Comparison of ENCODE assay signal across 1 cellular context in the genomic region with DNA sequence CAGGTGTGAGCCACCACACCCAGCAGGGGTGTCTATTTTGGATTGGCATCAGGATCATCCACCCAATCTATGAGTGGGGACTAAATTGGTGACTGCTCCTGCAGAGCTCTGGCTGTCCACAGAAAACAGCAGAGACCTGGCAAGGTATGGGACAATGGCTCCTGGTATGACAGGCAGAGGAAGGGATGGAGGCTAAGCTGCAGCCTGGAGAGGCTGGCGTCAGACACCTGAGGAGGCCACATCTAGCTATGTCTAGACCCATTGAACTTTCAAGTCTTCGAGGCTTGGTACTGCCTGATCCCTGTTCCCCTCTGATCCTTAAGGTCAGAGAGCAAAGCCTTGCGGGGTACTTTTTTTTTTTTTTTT.
TF ChIP-seq lines count a peak whose summit lies in the region.

No MANE protein-coding gene starts in this region.

TF ChIP-seq in endothelial cell of umbilical vein, 7 proteins besides CTCF, POLR2A, EP300 and RAD21:
- TF ChIP-seq POLR2AphosphoS5 (IDR thresholded peaks at IDR 0.05; ENCODE audit: insufficient read depth, low read depth, low read length) (no peak), FOS (IDR thresholded peaks at IDR 0.05; ENCODE audit: borderline replicate concordance, insufficient read depth, low read length) (no peak), MYC (IDR thresholded peaks at IDR 0.05; ENCODE audit: low read depth, low read length) (no peak), GATA2 (IDR thresholded peaks at IDR 0.05; ENCODE audit: insufficient read depth, insufficient read length, low read depth, low read length) (no peak), EZH2 (IDR thresholded peaks at IDR 0.05; ENCODE audit: borderline replicate concordance, low read depth, low read length, severe bottlenecking) (no peak)
- TF ChIP-seq, protein P1, sequence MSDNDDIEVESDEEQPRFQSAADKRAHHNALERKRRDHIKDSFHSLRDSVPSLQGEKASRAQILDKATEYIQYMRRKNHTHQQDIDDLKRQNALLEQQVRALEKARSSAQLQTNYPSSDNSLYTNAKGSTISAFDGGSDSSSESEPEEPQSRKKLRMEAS (IDR thresholded peaks at IDR 0.05; ENCODE audit: insufficient read depth, insufficient read length), result no peak
